In the genomic region with DNA sequence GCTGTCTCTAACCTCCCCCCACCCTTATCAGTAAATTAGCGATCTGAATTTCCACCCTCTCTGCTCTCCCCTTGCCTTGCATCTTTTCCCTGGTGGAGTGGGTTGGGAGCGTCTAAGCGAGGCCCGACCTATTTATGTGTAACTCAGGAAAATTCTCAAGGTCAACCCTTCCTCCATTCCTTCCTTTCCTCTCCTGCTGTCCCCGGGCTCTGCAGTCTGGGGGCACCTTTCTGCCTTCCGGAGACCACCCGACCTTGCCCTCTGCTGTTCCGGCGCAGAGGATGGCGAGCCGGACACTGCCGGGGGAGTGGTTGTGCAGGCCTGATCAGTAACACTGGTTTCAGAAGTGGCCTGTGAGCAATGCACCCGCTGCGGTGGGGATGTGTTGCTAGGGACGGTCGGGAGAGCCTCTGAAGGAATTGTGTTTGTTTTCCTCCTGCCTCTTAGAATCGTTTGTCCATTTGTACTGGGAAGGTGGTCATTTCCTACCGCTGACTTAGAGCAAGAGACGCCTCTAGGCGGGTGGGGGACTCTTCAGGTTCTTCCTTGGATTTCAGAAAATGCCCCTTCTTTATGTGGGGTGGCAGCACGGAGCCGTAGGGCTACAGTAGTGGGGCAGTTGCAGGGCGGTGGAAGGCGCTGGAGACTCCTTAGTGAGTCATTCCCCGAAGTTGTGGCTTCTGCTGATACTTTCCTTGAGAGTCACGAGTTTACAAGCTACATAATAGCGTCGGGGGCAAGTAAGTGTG, we compare ENCODE assay signal across 7 cellular contexts. TPM values are rescaled to one million over a fixed set of nuclear protein-coding genes. Genes with fewer than 3 reads are reported as not detected.
DNase-seq lines count a peak whose midpoint lies in the region; ATAC-seq and TF ChIP-seq lines count a peak whose summit lies in the region.

No MANE protein-coding gene starts in this region.

- H3K27me3 ChIP-seq in H7 (ENCODE audit: control insufficient read depth, insufficient read depth, low read length) (no peaks in the 10 kb centered on the region; the same call in 1 of the 2 replicates), liver (ENCODE audit: control insufficient read depth in 4 of 4, insufficient read depth in 4 of 4, low read length in 3 of 4) (no peaks in the 10 kb centered on the region)

- no peaks in the 10 kb centered on the region for H3K9me3 ChIP-seq in liver (ENCODE audit: control insufficient read depth in 4 of 4, low read length in 3 of 4)

- peak overlapping the region; percentile 87 to 98 for H3K27ac ChIP-seq in coronary artery
- peak overlapping the region; percentile 88 to 89 for H3K27ac ChIP-seq in liver (ENCODE audit: low read depth in 1 of 2, low read length in 2 of 2)

- 2% methylated on average over 28 of the region's 28 CpGs for WGBS in liver

- peaks cover 9 to 31% (median 26%) of the 10 kb centered on the region in 4 donors for H3K4me1 ChIP-seq in liver (ENCODE audit: control insufficient read depth in 4 of 4, insufficient read depth in 4 of 4, low read length in 3 of 4)

- H3K36me3 ChIP-seq in H7 (replicated peaks; ENCODE audit: control insufficient read depth, insufficient read depth, low read length): peaks cover 1% of the 10 kb centered on the region; the same call in 1 of the 2 replicates
- H3K36me3 ChIP-seq in liver (ENCODE audit: control insufficient read depth in 4 of 4, insufficient read depth in 3 of 4, low read depth in 1 of 4, low read length in 3 of 4): no peaks in the 10 kb centered on the region

- no peak overlapping the region for H3K4me3 Mint-ChIP-seq in WTC11

- no peak overlapping the region for H3K27ac Mint-ChIP-seq in WTC11

- TF ChIP-seq CTCF in WTC11 (IDR thresholded peaks at IDR 0.05) (no peak), coronary artery (IDR thresholded peaks at IDR 0.05) (no peak), liver (IDR thresholded peaks at IDR 0.05; ENCODE audit: low read depth, low read length, missing input control) (no peak)

- TF ChIP-seq RAD21 in liver (IDR thresholded peaks at IDR 0.05): no peak

- POLR2A ChIA-PET in WTC11 (lab: Charles Lee): interaction anchor here (1.6 kb wide), 1 partner anchor 8 kb away, joined by 3 read pairs; no protein-coding TSS in a partner anchor

- peak overlapping the region; percentile 63 to 77 for H3K9ac ChIP-seq in liver (ENCODE audit: low read depth in 1 of 2, low read length in 2 of 2)

- no peaks in the 10 kb centered on the region for H3K9me3 Mint-ChIP-seq in WTC11

- peak; percentile 23 for ATAC-seq in WTC11

- H3K4me3 ChIP-seq in GM08714 (ENCODE audit: low read length) (peak overlapping the region; percentile 93), H7 (ENCODE audit: insufficient read depth, low read depth, low read length) (peak overlapping the region; percentile 87), coronary artery (peak overlapping the region; percentile 99), liver (ENCODE audit: low read depth in 1 of 3, low read length in 3 of 3) (peak overlapping the region; percentile 71 to 91 (median 87))

- peaks cover under 1% of the 10 kb centered on the region; the same call in 1 of the 2 replicates for H3K36me3 Mint-ChIP-seq in WTC11

- DNase-seq in H7 (peak; percentile 46), M059J (ENCODE audit: low read depth) (peak; percentile 93), WTC11 (ENCODE audit: low spot score) (peak; percentile 46), coronary artery (ENCODE audit: low spot score) (peak; percentile 84)
- peak; percentile 23 to 42 (median 27) for DNase-seq in stimulated activated CD4-positive, alpha-beta T cell treated with anti-CD3 and anti-CD28 coated beads, TNF-alpha, amount 100 ng/mL, for 48 hours (ENCODE audit: low read depth in 3 of 3)

- peaks cover 42% of the 10 kb centered on the region for H3K4me1 Mint-ChIP-seq in WTC11

- CTCF ChIA-PET in WTC11 (lab: Charles Lee): interaction anchor here (1.1 to 1.6 kb wide), 3 partner anchors 29 to 262 kb away, joined by 3 to 5 read pairs (median 3); no protein-coding TSS in a partner anchor

- no peaks in the 10 kb centered on the region; the same call in 1 of the 2 replicates for H3K27me3 Mint-ChIP-seq in WTC11 (ENCODE audit: low read depth)

TF ChIP-seq in WTC11, 78 proteins besides CTCF, POLR2A, EP300 and RAD21 (continues in another document):
- no peak for TF ChIP-seq ELF4 (CRISPR knock-in tag; IDR thresholded peaks at IDR 0.05; ENCODE audit: low read depth)
- TF ChIP-seq, protein P1, sequence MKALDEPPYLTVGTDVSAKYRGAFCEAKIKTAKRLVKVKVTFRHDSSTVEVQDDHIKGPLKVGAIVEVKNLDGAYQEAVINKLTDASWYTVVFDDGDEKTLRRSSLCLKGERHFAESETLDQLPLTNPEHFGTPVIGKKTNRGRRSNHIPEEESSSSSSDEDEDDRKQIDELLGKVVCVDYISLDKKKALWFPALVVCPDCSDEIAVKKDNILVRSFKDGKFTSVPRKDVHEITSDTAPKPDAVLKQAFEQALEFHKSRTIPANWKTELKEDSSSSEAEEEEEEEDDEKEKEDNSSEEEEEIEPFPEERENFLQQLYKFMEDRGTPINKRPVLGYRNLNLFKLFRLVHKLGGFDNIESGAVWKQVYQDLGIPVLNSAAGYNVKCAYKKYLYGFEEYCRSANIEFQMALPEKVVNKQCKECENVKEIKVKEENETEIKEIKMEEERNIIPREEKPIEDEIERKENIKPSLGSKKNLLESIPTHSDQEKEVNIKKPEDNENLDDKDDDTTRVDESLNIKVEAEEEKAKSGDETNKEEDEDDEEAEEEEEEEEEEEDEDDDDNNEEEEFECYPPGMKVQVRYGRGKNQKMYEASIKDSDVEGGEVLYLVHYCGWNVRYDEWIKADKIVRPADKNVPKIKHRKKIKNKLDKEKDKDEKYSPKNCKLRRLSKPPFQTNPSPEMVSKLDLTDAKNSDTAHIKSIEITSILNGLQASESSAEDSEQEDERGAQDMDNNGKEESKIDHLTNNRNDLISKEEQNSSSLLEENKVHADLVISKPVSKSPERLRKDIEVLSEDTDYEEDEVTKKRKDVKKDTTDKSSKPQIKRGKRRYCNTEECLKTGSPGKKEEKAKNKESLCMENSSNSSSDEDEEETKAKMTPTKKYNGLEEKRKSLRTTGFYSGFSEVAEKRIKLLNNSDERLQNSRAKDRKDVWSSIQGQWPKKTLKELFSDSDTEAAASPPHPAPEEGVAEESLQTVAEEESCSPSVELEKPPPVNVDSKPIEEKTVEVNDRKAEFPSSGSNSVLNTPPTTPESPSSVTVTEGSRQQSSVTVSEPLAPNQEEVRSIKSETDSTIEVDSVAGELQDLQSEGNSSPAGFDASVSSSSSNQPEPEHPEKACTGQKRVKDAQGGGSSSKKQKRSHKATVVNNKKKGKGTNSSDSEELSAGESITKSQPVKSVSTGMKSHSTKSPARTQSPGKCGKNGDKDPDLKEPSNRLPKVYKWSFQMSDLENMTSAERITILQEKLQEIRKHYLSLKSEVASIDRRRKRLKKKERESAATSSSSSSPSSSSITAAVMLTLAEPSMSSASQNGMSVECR (CRISPR knock-in tag; IDR thresholded peaks at IDR 0.05; ENCODE audit: borderline replicate concordance): no peak
- no peak for TF ChIP-seq KAT7 (CRISPR knock-in tag; IDR thresholded peaks at IDR 0.05; ENCODE audit: borderline replicate concordance)

TF ChIP-seq in liver, 16 proteins besides CTCF, POLR2A, EP300 and RAD21:
- TF ChIP-seq, protein P2, sequence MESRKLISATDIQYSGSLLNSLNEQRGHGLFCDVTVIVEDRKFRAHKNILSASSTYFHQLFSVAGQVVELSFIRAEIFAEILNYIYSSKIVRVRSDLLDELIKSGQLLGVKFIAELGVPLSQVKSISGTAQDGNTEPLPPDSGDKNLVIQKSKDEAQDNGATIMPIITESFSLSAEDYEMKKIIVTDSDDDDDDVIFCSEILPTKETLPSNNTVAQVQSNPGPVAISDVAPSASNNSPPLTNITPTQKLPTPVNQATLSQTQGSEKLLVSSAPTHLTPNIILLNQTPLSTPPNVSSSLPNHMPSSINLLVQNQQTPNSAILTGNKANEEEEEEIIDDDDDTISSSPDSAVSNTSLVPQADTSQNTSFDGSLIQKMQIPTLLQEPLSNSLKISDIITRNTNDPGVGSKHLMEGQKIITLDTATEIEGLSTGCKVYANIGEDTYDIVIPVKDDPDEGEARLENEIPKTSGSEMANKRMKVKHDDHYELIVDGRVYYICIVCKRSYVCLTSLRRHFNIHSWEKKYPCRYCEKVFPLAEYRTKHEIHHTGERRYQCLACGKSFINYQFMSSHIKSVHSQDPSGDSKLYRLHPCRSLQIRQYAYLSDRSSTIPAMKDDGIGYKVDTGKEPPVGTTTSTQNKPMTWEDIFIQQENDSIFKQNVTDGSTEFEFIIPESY (IDR thresholded peaks at IDR 0.05): no peak
- TF ChIP-seq TAF1 (conservative IDR thresholded peaks at IDR 0.05) (no peak), FOXA1 (IDR thresholded peaks at IDR 0.05) (no peak), JUND (IDR thresholded peaks at IDR 0.05) (peak in 1 of 2 donors; percentile 7), YY1 (IDR thresholded peaks at IDR 0.05) (no peak), EGR1 (IDR thresholded peaks at IDR 0.05; ENCODE audit: low read depth in 2 of 2) (no peak)

RNA-seq across cellular contexts. Expression of gene MGST3, which starts 0.5 kb away (rescaled TPM):
- total RNA-seq in H7 (2014; rRNA removed; shearing (Covaris generic)): 235 and 280 TPM in 2 replicates
- 89.6 and 99.6 TPM in 2 replicates for total RNA-seq in M059J (2014; rRNA removed; shearing (Covaris generic))
- 120 to 137 TPM (median 124 TPM) in 3 replicates for total RNA-seq in WTC11 (2021)
- total RNA-seq in liver: 100 to 1,000 TPM in 1 of 2 donors, 10 to 100 TPM in 1; 68.7 to 307 TPM
- 100 to 1,000 TPM; 177 to 185 TPM for polyA plus RNA-seq in liver

Comparison
In these comparisons a context has a peak if more than half of its experiments do, and no peak if none do; other contexts are left out.
1. Peak in every context shown above with its lines: DNase-seq, ATAC-seq, H3K4me3 ChIP-seq and H3K27ac ChIP-seq.
2. DNase-seq: peak in every context shown above with its lines; median percentile 93 in M059J; 84 in coronary artery; 46 in H7; 46 in WTC11; 27 in stimulated activated CD4-positive, alpha-beta T cell treated with anti-CD3 and anti-CD28 coated beads, TNF-alpha, amount 100 ng/mL, for 48 hours.